Comparison of ENCODE assay signal across 15 cellular contexts in the genomic region with DNA sequence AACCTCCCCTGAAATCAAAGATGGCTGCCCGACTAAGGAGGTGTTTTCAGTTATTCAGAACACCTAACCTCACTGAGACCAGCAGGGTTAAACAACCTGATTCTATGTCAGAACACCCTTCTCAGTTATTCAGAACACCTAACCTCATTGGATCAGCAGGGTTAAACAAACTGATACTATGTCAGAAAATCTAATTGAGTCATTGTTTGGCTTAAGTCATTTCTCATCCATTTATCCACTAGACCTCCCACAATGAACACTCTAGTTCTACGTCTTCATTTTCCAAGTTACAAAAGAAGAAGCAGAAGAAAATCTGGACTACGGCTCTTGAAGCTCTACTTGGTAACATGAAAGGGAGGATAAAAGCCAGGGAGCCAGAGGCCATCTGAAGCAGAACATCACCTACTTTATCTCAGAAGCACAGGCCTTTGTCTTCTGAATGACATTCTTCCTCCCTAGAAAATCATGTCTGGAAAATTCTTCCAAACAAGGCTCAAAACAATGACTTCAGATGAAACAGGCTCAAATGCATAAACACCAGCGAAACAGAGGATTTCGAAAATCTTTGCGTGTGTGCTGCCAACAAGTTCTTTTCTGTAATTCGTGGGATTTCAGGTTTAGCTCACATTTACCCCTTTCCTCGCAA. TPM values are rescaled to one million over a fixed set of nuclear protein-coding genes. Genes with fewer than 3 reads are reported as not detected.
DNase-seq lines count a peak whose midpoint lies in the region; ATAC-seq, FAIRE-seq and TF ChIP-seq lines count a peak whose summit lies in the region.
"Had no signal": no experiment of that assay in that cellular context is flagged by ENCODE, and none has a peak within 500 bp of the region (broad histone marks: within the 10 kb centered on the region; RNA-seq: fewer than 3 reads in every experiment).

No MANE protein-coding gene starts in this region.

- H3K4me1 Mint-ChIP-seq in endothelial cell (ENCODE audit: unreplicated experiment): peaks cover 41% of the 10 kb centered on the region
- H3K4me1 Mint-ChIP-seq in osteocyte (ENCODE audit: unreplicated experiment): peaks cover 44% of the 10 kb centered on the region
- H3K4me1 Mint-ChIP-seq: activated naive CD8-positive, alpha-beta T cell treated with anti-CD3 and anti-CD28 coated beads, Interleukin-2, amount 10 ng/mL, durations not matched to agents 7 days and 5 days had no signal

- H3K27me3 Mint-ChIP-seq in endothelial cell (ENCODE audit: unreplicated experiment): no peaks in the 10 kb centered on the region
- no peaks in the 10 kb centered on the region for H3K27me3 Mint-ChIP-seq in osteocyte (ENCODE audit: unreplicated experiment)

- H3K36me3 Mint-ChIP-seq in endothelial cell (ENCODE audit: low read depth, unreplicated experiment) (no peaks in the 10 kb centered on the region), osteocyte (ENCODE audit: unreplicated experiment) (peaks cover 3% of the 10 kb centered on the region)
- H3K36me3 Mint-ChIP-seq: activated naive CD8-positive, alpha-beta T cell treated with anti-CD3 and anti-CD28 coated beads, Interleukin-2, amount 10 ng/mL, durations not matched to agents 7 days and 5 days had no signal

- no peaks in the 10 kb centered on the region for H3K9me3 Mint-ChIP-seq in endothelial cell (ENCODE audit: unreplicated experiment)
- H3K9me3 Mint-ChIP-seq in osteocyte (ENCODE audit: unreplicated experiment): peaks cover 4% of the 10 kb centered on the region
- H3K9me3 Mint-ChIP-seq: activated naive CD8-positive, alpha-beta T cell treated with anti-CD3 and anti-CD28 coated beads, Interleukin-2, amount 10 ng/mL, durations not matched to agents 7 days and 5 days had no signal

- H3K9me3 ChIP-seq in A549: peaks cover 4% of the 10 kb centered on the region; the same call in 1 of the 3 replicates
- H3K9me3 ChIP-seq: spleen, upper lobe of left lung had no signal

- H3K27ac Mint-ChIP-seq in endothelial cell (ENCODE audit: unreplicated experiment) (peak overlapping the region; percentile 76), osteocyte (ENCODE audit: unreplicated experiment) (peak overlapping the region; percentile 91)
- H3K27ac Mint-ChIP-seq: activated naive CD8-positive, alpha-beta T cell treated with anti-CD3 and anti-CD28 coated beads, Interleukin-2, amount 10 ng/mL, durations not matched to agents 7 days and 5 days had no signal

- WGBS in A549 (ENCODE audit: missing lambda C conversion rate): 27% methylated on average over 8 of the region's 8 CpGs

- H3K4me3 Mint-ChIP-seq in endothelial cell (ENCODE audit: unreplicated experiment) (no peak overlapping the region), osteocyte (ENCODE audit: unreplicated experiment) (no peak overlapping the region)
- H3K4me3 Mint-ChIP-seq: activated naive CD8-positive, alpha-beta T cell treated with anti-CD3 and anti-CD28 coated beads, Interleukin-2, amount 10 ng/mL, durations not matched to agents 7 days and 5 days had no signal

- peaks cover 42% of the 10 kb centered on the region for H3K4me1 ChIP-seq in A549
- H3K4me1 ChIP-seq: spleen, upper lobe of left lung had no signal

- TF ChIP-seq RAD21 in A549 (conservative IDR thresholded peaks at IDR 0.05 in 1 of 2, IDR thresholded peaks at IDR 0.05 in 1 of 2): peak in 1 of 2 experiments; percentile 10; a peak in 1 of 5 replicates

- ATAC-seq in A549: peak; percentile 60 to 76
- ATAC-seq in HG03280 (IDR thresholded peaks at IDR 0.05; ENCODE audit: unreplicated experiment): no peak
- no peak for ATAC-seq in HG02759 (IDR thresholded peaks at IDR 0.05; ENCODE audit: unreplicated experiment)

- CTCF ChIA-PET in A549 (lab: Yijun Ruan, JAX): interaction anchor here (0.7 to 3.7 kb wide), 11 partner anchors 11 to 181 kb away, joined by 3 to 29 read pairs (median 4); no protein-coding TSS in a partner anchor
- CTCF ChIA-PET in GM10248 (lab: Yijun Ruan, JAX): no interaction called here

- peak; percentile 91 for FAIRE-seq in A549 (lab: Jason Lieb, UNC)
- FAIRE-seq: GM18507 had no signal

- POLR2A ChIA-PET in A549 (lab: Yijun Ruan, JAX): interaction anchor here (0.7 to 2.6 kb wide), 11 partner anchors 9 to 64 kb away, joined by 3 to 31 read pairs (median 6); a partner anchor contains a TSS
- POLR2A ChIA-PET in GM10248 (lab: Yijun Ruan, JAX): no interaction called here

- no peak for TF ChIP-seq POLR2A in A549 (IDR thresholded peaks at IDR 0.05; ENCODE audit: low read length)

- H3K4me3 ChIP-seq in A549: peak overlapping the region; percentile 18; the same call in 2 of the 3 replicates
- H3K4me3 ChIP-seq: spleen, upper lobe of left lung had no signal

- H3K27ac ChIP-seq in A549: peak overlapping the region; percentile 85 to 92
- H3K27ac ChIP-seq: spleen, upper lobe of left lung had no signal

- TF ChIP-seq EP300 in A549 (IDR thresholded peaks at IDR 0.05): peak; percentile 43 to 72; a peak in 1 of 5 replicates

- H3K4me2 ChIP-seq in A549: peak overlapping the region; percentile 73

- TF ChIP-seq CTCF in A549 (IDR thresholded peaks at IDR 0.05): no peak
- TF ChIP-seq CTCF in endothelial cell (IDR thresholded peaks at IDR 0.05; ENCODE audit: unreplicated experiment): no peak
- no peak for TF ChIP-seq CTCF in osteocyte (IDR thresholded peaks at IDR 0.05)
- no peak for TF ChIP-seq CTCF in GM10248 (IDR thresholded peaks at IDR 0.05; ENCODE audit: control extremely low read depth, extremely low read depth, low read depth, missing control alignments)

- peak in 1 of 2 experiments; percentile 75 for DNase-seq in A549 (ENCODE audit: low read depth in 1 of 2, low spot score in 1 of 2)
- DNase-seq in M059J (ENCODE audit: low read depth): peak; percentile 59
- no peak for DNase-seq in endothelial cell (ENCODE audit: low spot score)
- no peak for DNase-seq in osteocyte (ENCODE audit: extremely low spot score, unreplicated experiment)
- no peak for DNase-seq in GM10248 (ENCODE audit: extremely low spot score)
- no peak for DNase-seq in occipital lobe (lab: John Stamatoyannopoulos, UW)
- DNase-seq: activated CD8-positive, alpha-beta memory T cell treated with anti-CD3 and anti-CD28 coated beads, Interleukin-2, amount 50 U/mL, for 48 hours; activated naive CD8-positive, alpha-beta T cell treated with anti-CD3 and anti-CD28 coated beads, Interleukin-2, amount 10 ng/mL, durations not matched to agents 7 days and 5 days; midbrain; NCI-H1092 treated with DMSO at 0.1 percent for 48 hours; spleen; upper lobe of left lung had no signal

TF ChIP-seq in A549, 52 proteins besides CTCF, POLR2A, EP300 and RAD21 (continues in another document):
- TF ChIP-seq HOXB13 (CRISPR knock-in tag; IDR thresholded peaks at IDR 0.05; ENCODE audit: low read depth) (no peak), NFE2L2 (conservative IDR thresholded peaks at IDR 0.05; ENCODE audit: low read length) (no peak), PHF8 (IDR thresholded peaks at IDR 0.05; ENCODE audit: borderline replicate concordance, low read depth) (no peak), TP53 (CRISPR knock-in tag; IDR thresholded peaks at IDR 0.05) (no peak), HOXA7 (CRISPR knock-in tag; IDR thresholded peaks at IDR 0.05) (no peak), SREBF2 (IDR thresholded peaks at IDR 0.05) (no peak), CHD2 (IDR thresholded peaks at IDR 0.05; ENCODE audit: low read length, partially characterized antibody) (no peak), GATA3 (IDR thresholded peaks at IDR 0.05; ENCODE audit: borderline replicate concordance) (peak; percentile 64; the same call in 1 of the 2 replicates), JUNB (IDR thresholded peaks at IDR 0.05) (peak; percentile 73), ZSCAN20 (CRISPR knock-in tag; IDR thresholded peaks at IDR 0.05) (no peak), MAFK (IDR thresholded peaks at IDR 0.05; ENCODE audit: partially characterized antibody) (no peak), NR3C1 (IDR thresholded peaks at IDR 0.05) (no peak), CEBPB (IDR thresholded peaks at IDR 0.05) (no peak), CBX2 (IDR thresholded peaks at IDR 0.05; ENCODE audit: borderline replicate concordance, low read depth) (no peak), JUN (IDR thresholded peaks at IDR 0.05) (peak in 1 of 2 experiments; percentile 22; a peak in 2 of 5 replicates), CBX8 (IDR thresholded peaks at IDR 0.05) (no peak), ZFP36 (IDR thresholded peaks at IDR 0.05; ENCODE audit: borderline replicate concordance, partially characterized antibody) (no peak)
- TF ChIP-seq, protein P1, sequence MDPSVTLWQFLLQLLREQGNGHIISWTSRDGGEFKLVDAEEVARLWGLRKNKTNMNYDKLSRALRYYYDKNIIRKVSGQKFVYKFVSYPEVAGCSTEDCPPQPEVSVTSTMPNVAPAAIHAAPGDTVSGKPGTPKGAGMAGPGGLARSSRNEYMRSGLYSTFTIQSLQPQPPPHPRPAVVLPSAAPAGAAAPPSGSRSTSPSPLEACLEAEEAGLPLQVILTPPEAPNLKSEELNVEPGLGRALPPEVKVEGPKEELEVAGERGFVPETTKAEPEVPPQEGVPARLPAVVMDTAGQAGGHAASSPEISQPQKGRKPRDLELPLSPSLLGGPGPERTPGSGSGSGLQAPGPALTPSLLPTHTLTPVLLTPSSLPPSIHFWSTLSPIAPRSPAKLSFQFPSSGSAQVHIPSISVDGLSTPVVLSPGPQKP (IDR thresholded peaks at IDR 0.05; ENCODE audit: low read depth, low read length): no peak

RNA-seq across cellular contexts. Expression of a gene that starts 35.4 kb away (rescaled TPM):
- polyA plus RNA-seq in A549 (2011; rRNA removed) (1,135 and 1,466 TPM in 2 replicates), A549 (2017; fragmentation: RNase III; extraction: RNeasy Plus Mini Kit Qiagen cat#74134 plus additional on column Dnase treatment) (1,411 to 1,859 TPM (median 1,765 TPM) in 3 replicates)
- polyA plus RNA-seq in A549 (2012; cell fraction: cytosol; rRNA removed): 661 and 843 TPM in 2 replicates
- 1,811 and 1,913 TPM in 2 replicates for polyA plus RNA-seq in A549 (2012; cell fraction: nucleus; rRNA removed)
- polyA minus RNA-seq in A549 (2011; rRNA and poly(A)+ RNA removed): 1,411 and 1,484 TPM in 2 replicates
- 567 and 744 TPM in 2 replicates for total RNA-seq in M059J (2014; rRNA removed; shearing (Covaris generic))
- total RNA-seq in endothelial cell (ENCODE audit: unreplicated experiment) (27.9 TPM), osteocyte (267 and 343 TPM in 2 replicates), occipital lobe (4.2 TPM)

RNA-seq across cellular contexts. Expression of a gene that starts 38.6 kb away (rescaled TPM):
- polyA plus RNA-seq in A549 (2011; rRNA removed) (not detected in 2 replicates), A549 (2017; fragmentation: RNase III; extraction: RNeasy Plus Mini Kit Qiagen cat#74134 plus additional on column Dnase treatment) (not detected in 3 replicates)
- polyA plus RNA-seq in A549 (2012; cell fraction: cytosol; rRNA removed): not detected in 2 replicates
- polyA plus RNA-seq in A549 (2012; cell fraction: nucleus; rRNA removed): not detected in 2 replicates
- not detected in 2 replicates for polyA minus RNA-seq in A549 (2011; rRNA and poly(A)+ RNA removed)
- total RNA-seq in M059J (2014; rRNA removed; shearing (Covaris generic)): not detected in 2 replicates
- total RNA-seq in endothelial cell (ENCODE audit: unreplicated experiment) (not detected), osteocyte (not detected in 2 replicates), occipital lobe (not detected)
- total RNA-seq: activated naive CD8-positive, alpha-beta T cell treated with anti-CD3 and anti-CD28 coated beads, Interleukin-2, amount 10 ng/mL, durations not matched to agents 7 days and 5 days; spleen; upper lobe of left lung had no signal
- polyA plus RNA-seq: spleen had no signal

Comparison
In these comparisons a context has a peak if more than half of its experiments do, and no peak if none do; other contexts are left out.
1. ATAC-seq: peak in A549 (2 of 2); none in HG03280 (single experiment) and HG02759 (single experiment).